27 cellular contexts compared by ENCODE assay signal in the genomic region with DNA sequence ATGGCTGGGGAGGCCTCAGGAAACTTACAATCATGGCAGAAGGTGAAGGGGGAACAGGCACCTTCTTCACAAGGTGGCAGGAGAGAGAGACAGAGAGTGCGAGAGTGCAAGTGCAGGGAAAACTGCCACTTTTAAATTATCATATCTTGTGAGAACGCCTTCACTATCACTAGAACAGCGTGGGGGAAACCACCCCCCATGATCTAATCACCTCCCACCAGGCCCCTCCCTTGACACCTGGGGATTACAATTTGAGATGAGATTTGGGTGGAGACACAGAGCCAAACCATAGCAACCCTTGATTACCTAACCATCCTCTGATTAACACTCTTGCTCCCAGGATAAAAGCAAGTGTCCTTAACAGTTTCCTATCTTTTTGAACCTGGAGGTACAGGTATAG. TPM values are rescaled to one million over a fixed set of nuclear protein-coding genes. Genes with fewer than 3 reads are reported as not detected.
"Had no signal": no experiment of that assay in that cellular context is flagged by ENCODE, and none has a peak within 500 bp of the region (broad histone marks: within the 10 kb centered on the region; RNA-seq: fewer than 3 reads in every experiment).

No MANE protein-coding gene starts in this region.

- H3K27ac ChIP-seq: left ventricle myocardium inferior, pancreas, psoas muscle, right atrium auricular region, right lobe of liver, tibial nerve, uterus had no signal

- H3K36me3 ChIP-seq: left ventricle myocardium inferior, pancreas, right atrium auricular region, right lobe of liver, tibial nerve, uterus had no signal

- H3K4me1 Mint-ChIP-seq: neural crest cell; stimulated activated memory B cell treated with anti-CD40 and anti-IgM and Interleukin-4, amounts not matched to agents 10 μg/mL and 1 μg/mL and 100 μg/mL, for 72 hours; stimulated activated naive CD8-positive, alpha-beta T cell treated with anti-CD3 and anti-CD28 coated beads, Interleukin-15, amount 100 ng/mL, for 72 hours had no signal

- H3K27ac Mint-ChIP-seq: naive thymus-derived CD8-positive, alpha-beta T cell; nephron; stimulated activated memory B cell treated with anti-CD40 and anti-IgM and Interleukin-4, amounts not matched to agents 10 μg/mL and 1 μg/mL and 100 μg/mL, for 72 hours; stimulated activated naive CD8-positive, alpha-beta T cell treated with anti-CD3 and anti-CD28 coated beads, Interleukin-15, amount 100 ng/mL, for 72 hours; type B pancreatic cell had no signal

- H3K4me3 ChIP-seq: left ventricle myocardium inferior, lung, pancreas, psoas muscle, right atrium auricular region, right lobe of liver, smooth muscle cell, tibial nerve, uterus had no signal

- H3K4me2 ChIP-seq: smooth muscle cell had no signal

- H3K27me3 Mint-ChIP-seq: naive thymus-derived CD8-positive, alpha-beta T cell; stimulated activated memory B cell treated with anti-CD40 and anti-IgM and Interleukin-4, amounts not matched to agents 10 μg/mL and 1 μg/mL and 100 μg/mL, for 72 hours; stimulated activated naive CD8-positive, alpha-beta T cell treated with anti-CD3 and anti-CD28 coated beads, Interleukin-15, amount 100 ng/mL, for 72 hours; type B pancreatic cell had no signal

- H3K4me1 ChIP-seq: pancreas, psoas muscle, right lobe of liver, tibial nerve had no signal

- H3K36me3 Mint-ChIP-seq: naive thymus-derived CD8-positive, alpha-beta T cell; stimulated activated memory B cell treated with anti-CD40 and anti-IgM and Interleukin-4, amounts not matched to agents 10 μg/mL and 1 μg/mL and 100 μg/mL, for 72 hours; type B pancreatic cell had no signal

- H3K9me3 ChIP-seq: left ventricle myocardium inferior, pancreas, psoas muscle, right atrium auricular region, right lobe of liver, tibial nerve, uterus had no signal

- DNase-seq: hypothalamus; islet precursor cell; left ventricle myocardium inferior; midbrain; naive thymus-derived CD8-positive, alpha-beta T cell; pancreas; posterior cingulate gyrus; psoas muscle; right lobe of liver; stimulated activated CD4-positive, alpha-beta T cell treated with anti-CD3 and anti-CD28 coated beads, Interleukin-1b, Interleukin-23, amount 100 ng/mL, for 48 hours; stimulated activated CD4-positive, alpha-beta T cell treated with anti-CD3 and anti-CD28 coated beads, Interleukin-2, amount 100 ng/mL, for 48 hours; stimulated activated CD4-positive, alpha-beta T cell treated with anti-CD3 and anti-CD28 coated beads, Interleukin-4, amount 100 ng/mL, for 4 hours; stimulated activated CD8-positive, alpha-beta memory T cell treated with anti-CD3 and anti-CD28 coated beads, Interleukin-4, amount 100 ng/mL, for 48 hours; stimulated activated naive CD4-positive, alpha-beta T cell treated with Interleukin-2 at 50 U/mL for 16 hours; stimulated activated naive CD8-positive, alpha-beta T cell treated with anti-CD3 and anti-CD28 coated beads, Interleukin-15, amount 100 ng/mL, for 72 hours; substantia nigra; uterus had no signal

- ATAC-seq: naive thymus-derived CD8-positive, alpha-beta T cell; pancreas; psoas muscle; right lobe of liver; stimulated activated memory B cell treated with anti-CD40 and anti-IgM and Interleukin-4, amounts not matched to agents 10 μg/mL and 1 μg/mL and 100 μg/mL, for 72 hours; stimulated activated naive CD8-positive, alpha-beta T cell treated with anti-CD3 and anti-CD28 coated beads, Interleukin-15, amount 100 ng/mL, for 72 hours had no signal

- H3K9me3 Mint-ChIP-seq: naive thymus-derived CD8-positive, alpha-beta T cell; nephron; neural crest cell; stimulated activated memory B cell treated with anti-CD40 and anti-IgM and Interleukin-4, amounts not matched to agents 10 μg/mL and 1 μg/mL and 100 μg/mL, for 72 hours; stimulated activated naive CD8-positive, alpha-beta T cell treated with anti-CD3 and anti-CD28 coated beads, Interleukin-15, amount 100 ng/mL, for 72 hours; type B pancreatic cell had no signal

- H3K27me3 ChIP-seq: pancreas, right atrium auricular region, right lobe of liver, tibial nerve, uterus had no signal

- H3K4me3 Mint-ChIP-seq: naive thymus-derived CD8-positive, alpha-beta T cell; nephron; neural crest cell; stimulated activated memory B cell treated with anti-CD40 and anti-IgM and Interleukin-4, amounts not matched to agents 10 μg/mL and 1 μg/mL and 100 μg/mL, for 72 hours; stimulated activated naive CD8-positive, alpha-beta T cell treated with anti-CD3 and anti-CD28 coated beads, Interleukin-15, amount 100 ng/mL, for 72 hours; type B pancreatic cell had no signal

RNA-seq across cellular contexts. Expression of gene ADAMTS19, which starts 21.1 kb away (rescaled TPM):
- total RNA-seq: mesenteric fat pad; naive thymus-derived CD8-positive, alpha-beta T cell; osteoblast; right lobe of liver had no signal
- polyA plus RNA-seq: naive thymus-derived CD8-positive, alpha-beta T cell had no signal
